Comparison of ENCODE assay signal across 1 cellular context in the genomic region with DNA sequence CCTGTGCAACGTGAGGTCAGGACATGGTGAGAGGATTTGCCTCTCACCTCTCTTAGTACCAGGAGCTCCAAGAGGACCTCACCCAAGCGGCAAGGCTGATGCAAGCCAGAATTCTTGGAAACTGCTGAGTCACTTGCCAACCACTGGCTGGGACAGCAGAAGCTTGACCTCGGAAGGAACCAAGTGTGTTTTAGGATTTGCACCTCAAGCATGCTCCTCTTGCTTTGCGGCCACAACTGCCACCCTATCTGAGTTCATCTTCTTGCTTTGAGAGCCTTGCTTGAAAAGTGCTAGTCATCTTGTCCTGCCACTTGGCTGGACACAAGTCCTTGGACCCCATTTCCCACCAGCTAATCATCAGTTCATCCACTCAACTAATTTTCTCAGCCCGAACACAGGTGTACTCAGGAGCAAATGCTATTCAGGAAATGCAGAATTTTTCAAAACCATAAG.
TF ChIP-seq lines count a peak whose summit lies in the region.

No MANE protein-coding gene starts in this region.

TF ChIP-seq in K562, 482 proteins besides CTCF, POLR2A, EP300 and RAD21 (continued from another document and continues in another):
- TF ChIP-seq, protein P1, sequence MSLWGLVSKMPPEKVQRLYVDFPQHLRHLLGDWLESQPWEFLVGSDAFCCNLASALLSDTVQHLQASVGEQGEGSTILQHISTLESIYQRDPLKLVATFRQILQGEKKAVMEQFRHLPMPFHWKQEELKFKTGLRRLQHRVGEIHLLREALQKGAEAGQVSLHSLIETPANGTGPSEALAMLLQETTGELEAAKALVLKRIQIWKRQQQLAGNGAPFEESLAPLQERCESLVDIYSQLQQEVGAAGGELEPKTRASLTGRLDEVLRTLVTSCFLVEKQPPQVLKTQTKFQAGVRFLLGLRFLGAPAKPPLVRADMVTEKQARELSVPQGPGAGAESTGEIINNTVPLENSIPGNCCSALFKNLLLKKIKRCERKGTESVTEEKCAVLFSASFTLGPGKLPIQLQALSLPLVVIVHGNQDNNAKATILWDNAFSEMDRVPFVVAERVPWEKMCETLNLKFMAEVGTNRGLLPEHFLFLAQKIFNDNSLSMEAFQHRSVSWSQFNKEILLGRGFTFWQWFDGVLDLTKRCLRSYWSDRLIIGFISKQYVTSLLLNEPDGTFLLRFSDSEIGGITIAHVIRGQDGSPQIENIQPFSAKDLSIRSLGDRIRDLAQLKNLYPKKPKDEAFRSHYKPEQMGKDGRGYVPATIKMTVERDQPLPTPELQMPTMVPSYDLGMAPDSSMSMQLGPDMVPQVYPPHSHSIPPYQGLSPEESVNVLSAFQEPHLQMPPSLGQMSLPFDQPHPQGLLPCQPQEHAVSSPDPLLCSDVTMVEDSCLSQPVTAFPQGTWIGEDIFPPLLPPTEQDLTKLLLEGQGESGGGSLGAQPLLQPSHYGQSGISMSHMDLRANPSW (CRISPR knock-in tag; IDR thresholded peaks at IDR 0.05), result no peak
- TF ChIP-seq CHD1 (IDR thresholded peaks at IDR 0.05; ENCODE audit: low read length) (no peak), FOXA3 (CRISPR knock-in tag; conservative IDR thresholded peaks at IDR 0.05 in 1 of 2, IDR thresholded peaks at IDR 0.05 in 1 of 2) (peak in 1 of 2 experiments; percentile 64; a peak in 2 of 4 replicates), MAFG (tag; conservative IDR thresholded peaks at IDR 0.05) (peak; percentile 99), KDM5B (IDR thresholded peaks at IDR 0.05; ENCODE audit: insufficient replicate concordance, low read depth, low read length) (no peak), MTA3 (IDR thresholded peaks at IDR 0.05; ENCODE audit: borderline replicate concordance) (peak; percentile 70; the same call in 1 of the 2 replicates), HIVEP1 (CRISPR knock-in tag; IDR thresholded peaks at IDR 0.05) (no peak), MTF1 (CRISPR knock-in tag; IDR thresholded peaks at IDR 0.05; ENCODE audit: borderline replicate concordance) (no peak), TRIM24 (IDR thresholded peaks at IDR 0.05) (peak; percentile 66 to 81), PHF21A (IDR thresholded peaks at IDR 0.05; ENCODE audit: borderline replicate concordance, low read depth) (no peak), KDM1A (IDR thresholded peaks at IDR 0.05) (peak; percentile 15 to 54; a peak in 2 of 4 replicates), BCOR (IDR thresholded peaks at IDR 0.05) (no peak), CCNT2 (IDR thresholded peaks at IDR 0.05; ENCODE audit: borderline replicate concordance, extremely low read depth, insufficient read length, low read depth, low read length) (no peak), CBX3 (IDR thresholded peaks at IDR 0.05; ENCODE audit: borderline replicate concordance in 1 of 2, low read length in 2 of 2) (peak in 1 of 2 experiments; percentile 62; a peak in 1 of 3 replicates), NFE2L1 (tag; IDR thresholded peaks at IDR 0.05; ENCODE audit: borderline replicate concordance, low read depth) (peak; percentile 97), DIDO1 (tag; IDR thresholded peaks at IDR 0.05; ENCODE audit: low read depth) (no peak), ZNF174 (CRISPR knock-in tag; IDR thresholded peaks at IDR 0.05) (no peak), SPI1 (IDR thresholded peaks at IDR 0.05; ENCODE audit: borderline replicate concordance, low read depth, low read length) (no peak), HEY1 (CRISPR knock-in tag; IDR thresholded peaks at IDR 0.05; ENCODE audit: borderline replicate concordance) (no peak), MECOM (CRISPR knock-in tag; IDR thresholded peaks at IDR 0.05) (no peak), SMARCA4 (IDR thresholded peaks at IDR 0.05) (peak; percentile 87), ERF (CRISPR knock-in tag; IDR thresholded peaks at IDR 0.05) (no peak), EP400 (IDR thresholded peaks at IDR 0.05) (peak; percentile 88), SMAD3 (CRISPR knock-in tag; conservative IDR thresholded peaks at IDR 0.05) (peak; percentile 59; the same call in 1 of the 2 replicates), TCF3 (CRISPR knock-in tag; IDR thresholded peaks at IDR 0.05) (peak; percentile 46), PHB2 (IDR thresholded peaks at IDR 0.05; ENCODE audit: low read depth) (no peak), E2F3 (CRISPR knock-in tag; IDR thresholded peaks at IDR 0.05) (no peak), NFIX (CRISPR knock-in tag; IDR thresholded peaks at IDR 0.05; ENCODE audit: low read depth) (no peak), KLF16 (IDR thresholded peaks at IDR 0.05) (no peak), HLTF (IDR thresholded peaks at IDR 0.05) (no peak), SAFB2 (IDR thresholded peaks at IDR 0.05; ENCODE audit: borderline replicate concordance, low read depth, low read length, severe bottlenecking) (no peak)
- TF ChIP-seq, protein P2, sequence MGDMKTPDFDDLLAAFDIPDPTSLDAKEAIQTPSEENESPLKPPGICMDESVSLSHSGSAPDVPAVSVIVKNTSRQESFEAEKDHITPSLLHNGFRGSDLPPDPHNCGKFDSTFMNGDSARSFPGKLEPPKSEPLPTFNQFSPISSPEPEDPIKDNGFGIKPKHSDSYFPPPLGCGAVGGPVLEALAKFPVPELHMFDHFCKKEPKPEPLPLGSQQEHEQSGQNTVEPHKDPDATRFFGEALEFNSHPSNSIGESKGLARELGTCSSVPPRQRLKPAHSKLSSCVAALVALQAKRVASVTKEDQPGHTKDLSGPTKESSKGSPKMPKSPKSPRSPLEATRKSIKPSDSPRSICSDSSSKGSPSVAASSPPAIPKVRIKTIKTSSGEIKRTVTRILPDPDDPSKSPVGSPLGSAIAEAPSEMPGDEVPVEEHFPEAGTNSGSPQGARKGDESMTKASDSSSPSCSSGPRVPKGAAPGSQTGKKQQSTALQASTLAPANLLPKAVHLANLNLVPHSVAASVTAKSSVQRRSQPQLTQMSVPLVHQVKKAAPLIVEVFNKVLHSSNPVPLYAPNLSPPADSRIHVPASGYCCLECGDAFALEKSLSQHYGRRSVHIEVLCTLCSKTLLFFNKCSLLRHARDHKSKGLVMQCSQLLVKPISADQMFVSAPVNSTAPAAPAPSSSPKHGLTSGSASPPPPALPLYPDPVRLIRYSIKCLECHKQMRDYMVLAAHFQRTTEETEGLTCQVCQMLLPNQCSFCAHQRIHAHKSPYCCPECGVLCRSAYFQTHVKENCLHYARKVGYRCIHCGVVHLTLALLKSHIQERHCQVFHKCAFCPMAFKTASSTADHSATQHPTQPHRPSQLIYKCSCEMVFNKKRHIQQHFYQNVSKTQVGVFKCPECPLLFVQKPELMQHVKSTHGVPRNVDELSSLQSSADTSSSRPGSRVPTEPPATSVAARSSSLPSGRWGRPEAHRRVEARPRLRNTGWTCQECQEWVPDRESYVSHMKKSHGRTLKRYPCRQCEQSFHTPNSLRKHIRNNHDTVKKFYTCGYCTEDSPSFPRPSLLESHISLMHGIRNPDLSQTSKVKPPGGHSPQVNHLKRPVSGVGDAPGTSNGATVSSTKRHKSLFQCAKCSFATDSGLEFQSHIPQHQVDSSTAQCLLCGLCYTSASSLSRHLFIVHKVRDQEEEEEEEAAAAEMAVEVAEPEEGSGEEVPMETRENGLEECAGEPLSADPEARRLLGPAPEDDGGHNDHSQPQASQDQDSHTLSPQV (IDR thresholded peaks at IDR 0.05), result peak; percentile 94
- TF ChIP-seq, protein P3, sequence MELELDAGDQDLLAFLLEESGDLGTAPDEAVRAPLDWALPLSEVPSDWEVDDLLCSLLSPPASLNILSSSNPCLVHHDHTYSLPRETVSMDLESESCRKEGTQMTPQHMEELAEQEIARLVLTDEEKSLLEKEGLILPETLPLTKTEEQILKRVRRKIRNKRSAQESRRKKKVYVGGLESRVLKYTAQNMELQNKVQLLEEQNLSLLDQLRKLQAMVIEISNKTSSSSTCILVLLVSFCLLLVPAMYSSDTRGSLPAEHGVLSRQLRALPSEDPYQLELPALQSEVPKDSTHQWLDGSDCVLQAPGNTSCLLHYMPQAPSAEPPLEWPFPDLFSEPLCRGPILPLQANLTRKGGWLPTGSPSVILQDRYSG (tag; conservative IDR thresholded peaks at IDR 0.05; ENCODE audit: low read depth), result no peak
- TF ChIP-seq, protein P4, sequence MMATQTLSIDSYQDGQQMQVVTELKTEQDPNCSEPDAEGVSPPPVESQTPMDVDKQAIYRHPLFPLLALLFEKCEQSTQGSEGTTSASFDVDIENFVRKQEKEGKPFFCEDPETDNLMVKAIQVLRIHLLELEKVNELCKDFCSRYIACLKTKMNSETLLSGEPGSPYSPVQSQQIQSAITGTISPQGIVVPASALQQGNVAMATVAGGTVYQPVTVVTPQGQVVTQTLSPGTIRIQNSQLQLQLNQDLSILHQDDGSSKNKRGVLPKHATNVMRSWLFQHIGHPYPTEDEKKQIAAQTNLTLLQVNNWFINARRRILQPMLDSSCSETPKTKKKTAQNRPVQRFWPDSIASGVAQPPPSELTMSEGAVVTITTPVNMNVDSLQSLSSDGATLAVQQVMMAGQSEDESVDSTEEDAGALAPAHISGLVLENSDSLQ (IDR thresholded peaks at IDR 0.05), result 0 out of 2 replicates have a peak, but pooled peaks have one; percentile 27
- TF ChIP-seq, protein P5, sequence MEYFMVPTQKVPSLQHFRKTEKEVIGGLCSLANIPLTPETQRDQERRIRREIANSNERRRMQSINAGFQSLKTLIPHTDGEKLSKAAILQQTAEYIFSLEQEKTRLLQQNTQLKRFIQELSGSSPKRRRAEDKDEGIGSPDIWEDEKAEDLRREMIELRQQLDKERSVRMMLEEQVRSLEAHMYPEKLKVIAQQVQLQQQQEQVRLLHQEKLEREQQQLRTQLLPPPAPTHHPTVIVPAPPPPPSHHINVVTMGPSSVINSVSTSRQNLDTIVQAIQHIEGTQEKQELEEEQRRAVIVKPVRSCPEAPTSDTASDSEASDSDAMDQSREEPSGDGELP (CRISPR knock-in tag; IDR thresholded peaks at IDR 0.05; ENCODE audit: borderline replicate concordance), result no peak
- TF ChIP-seq, protein P6, sequence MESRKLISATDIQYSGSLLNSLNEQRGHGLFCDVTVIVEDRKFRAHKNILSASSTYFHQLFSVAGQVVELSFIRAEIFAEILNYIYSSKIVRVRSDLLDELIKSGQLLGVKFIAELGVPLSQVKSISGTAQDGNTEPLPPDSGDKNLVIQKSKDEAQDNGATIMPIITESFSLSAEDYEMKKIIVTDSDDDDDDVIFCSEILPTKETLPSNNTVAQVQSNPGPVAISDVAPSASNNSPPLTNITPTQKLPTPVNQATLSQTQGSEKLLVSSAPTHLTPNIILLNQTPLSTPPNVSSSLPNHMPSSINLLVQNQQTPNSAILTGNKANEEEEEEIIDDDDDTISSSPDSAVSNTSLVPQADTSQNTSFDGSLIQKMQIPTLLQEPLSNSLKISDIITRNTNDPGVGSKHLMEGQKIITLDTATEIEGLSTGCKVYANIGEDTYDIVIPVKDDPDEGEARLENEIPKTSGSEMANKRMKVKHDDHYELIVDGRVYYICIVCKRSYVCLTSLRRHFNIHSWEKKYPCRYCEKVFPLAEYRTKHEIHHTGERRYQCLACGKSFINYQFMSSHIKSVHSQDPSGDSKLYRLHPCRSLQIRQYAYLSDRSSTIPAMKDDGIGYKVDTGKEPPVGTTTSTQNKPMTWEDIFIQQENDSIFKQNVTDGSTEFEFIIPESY (CRISPR knock-in tag; IDR thresholded peaks at IDR 0.05), result no peak
- TF ChIP-seq, protein P7, sequence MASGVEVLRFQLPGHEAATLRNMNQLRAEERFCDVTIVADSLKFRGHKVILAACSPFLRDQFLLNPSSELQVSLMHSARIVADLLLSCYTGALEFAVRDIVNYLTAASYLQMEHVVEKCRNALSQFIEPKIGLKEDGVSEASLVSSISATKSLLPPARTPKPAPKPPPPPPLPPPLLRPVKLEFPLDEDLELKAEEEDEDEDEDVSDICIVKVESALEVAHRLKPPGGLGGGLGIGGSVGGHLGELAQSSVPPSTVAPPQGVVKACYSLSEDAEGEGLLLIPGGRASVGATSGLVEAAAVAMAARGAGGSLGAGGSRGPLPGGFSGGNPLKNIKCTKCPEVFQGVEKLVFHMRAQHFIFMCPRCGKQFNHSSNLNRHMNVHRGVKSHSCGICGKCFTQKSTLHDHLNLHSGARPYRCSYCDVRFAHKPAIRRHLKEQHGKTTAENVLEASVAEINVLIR (CRISPR knock-in tag; IDR thresholded peaks at IDR 0.05), result no peak
- TF ChIP-seq, protein P8, sequence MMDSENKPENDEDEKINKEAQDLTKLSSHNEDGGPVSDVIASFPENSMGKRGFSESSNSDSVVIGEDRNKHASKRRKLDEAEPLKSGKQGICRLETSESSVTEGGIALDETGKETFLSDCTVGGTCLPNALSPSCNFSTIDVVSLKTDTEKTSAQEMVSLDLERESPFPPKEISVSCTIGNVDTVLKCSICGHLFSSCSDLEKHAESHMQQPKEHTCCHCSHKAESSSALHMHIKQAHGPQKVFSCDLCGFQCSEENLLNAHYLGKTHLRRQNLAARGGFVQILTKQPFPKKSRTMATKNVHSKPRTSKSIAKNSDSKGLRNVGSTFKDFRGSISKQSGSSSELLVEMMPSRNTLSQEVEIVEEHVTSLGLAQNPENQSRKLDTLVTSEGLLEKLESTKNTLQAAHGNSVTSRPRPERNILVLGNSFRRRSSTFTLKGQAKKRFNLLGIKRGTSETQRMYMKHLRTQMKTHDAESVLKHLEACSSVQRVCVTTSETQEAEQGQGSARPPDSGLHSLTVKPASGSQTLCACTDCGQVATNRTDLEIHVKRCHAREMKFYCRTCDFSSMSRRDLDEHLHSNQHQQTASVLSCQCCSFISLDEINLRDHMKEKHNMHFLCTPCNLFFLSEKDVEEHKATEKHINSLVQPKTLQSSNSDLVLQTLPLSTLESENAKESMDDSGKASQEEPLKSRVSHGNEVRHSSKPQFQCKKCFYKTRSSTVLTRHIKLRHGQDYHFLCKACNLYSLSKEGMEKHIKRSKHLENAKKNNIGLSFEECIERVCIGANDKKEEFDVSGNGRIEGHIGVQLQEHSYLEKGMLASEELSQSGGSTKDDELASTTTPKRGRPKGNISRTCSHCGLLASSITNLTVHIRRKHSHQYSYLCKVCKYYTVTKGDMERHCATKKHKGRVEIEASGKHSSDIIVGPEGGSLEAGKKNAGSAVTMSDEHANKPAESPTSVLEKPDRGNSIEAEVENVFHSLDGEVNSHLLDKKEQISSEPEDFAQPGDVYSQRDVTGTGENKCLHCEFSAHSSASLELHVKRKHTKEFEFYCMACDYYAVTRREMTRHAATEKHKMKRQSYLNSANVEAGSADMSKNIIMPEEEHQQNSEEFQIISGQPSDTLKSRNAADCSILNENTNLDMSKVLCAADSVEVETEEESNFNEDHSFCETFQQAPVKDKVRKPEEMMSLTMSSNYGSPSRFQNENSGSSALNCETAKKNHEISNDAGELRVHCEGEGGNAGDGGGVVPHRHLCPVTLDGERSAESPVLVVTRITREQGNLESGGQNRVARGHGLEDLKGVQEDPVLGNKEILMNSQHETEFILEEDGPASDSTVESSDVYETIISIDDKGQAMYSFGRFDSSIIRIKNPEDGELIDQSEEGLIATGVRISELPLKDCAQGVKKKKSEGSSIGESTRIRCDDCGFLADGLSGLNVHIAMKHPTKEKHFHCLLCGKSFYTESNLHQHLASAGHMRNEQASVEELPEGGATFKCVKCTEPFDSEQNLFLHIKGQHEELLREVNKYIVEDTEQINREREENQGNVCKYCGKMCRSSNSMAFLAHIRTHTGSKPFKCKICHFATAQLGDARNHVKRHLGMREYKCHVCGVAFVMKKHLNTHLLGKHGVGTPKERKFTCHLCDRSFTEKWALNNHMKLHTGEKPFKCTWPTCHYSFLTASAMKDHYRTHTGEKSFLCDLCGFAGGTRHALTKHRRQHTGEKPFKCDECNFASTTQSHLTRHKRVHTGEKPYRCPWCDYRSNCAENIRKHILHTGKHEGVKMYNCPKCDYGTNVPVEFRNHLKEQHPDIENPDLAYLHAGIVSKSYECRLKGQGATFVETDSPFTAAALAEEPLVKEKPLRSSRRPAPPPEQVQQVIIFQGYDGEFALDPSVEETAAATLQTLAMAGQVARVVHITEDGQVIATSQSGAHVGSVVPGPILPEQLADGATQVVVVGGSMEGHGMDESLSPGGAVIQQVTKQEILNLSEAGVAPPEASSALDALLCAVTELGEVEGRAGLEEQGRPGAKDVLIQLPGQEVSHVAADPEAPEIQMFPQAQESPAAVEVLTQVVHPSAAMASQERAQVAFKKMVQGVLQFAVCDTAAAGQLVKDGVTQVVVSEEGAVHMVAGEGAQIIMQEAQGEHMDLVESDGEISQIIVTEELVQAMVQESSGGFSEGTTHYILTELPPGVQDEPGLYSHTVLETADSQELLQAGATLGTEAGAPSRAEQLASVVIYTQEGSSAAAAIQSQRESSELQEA (IDR thresholded peaks at IDR 0.05; ENCODE audit: low read depth), result no peak
